15 cellular contexts compared by ENCODE assay signal in genomic region chr6:158638393-158638792, GRCh38. TPM values are rescaled to one million over a fixed set of nuclear protein-coding genes. Genes with fewer than 3 reads are reported as not detected.
DNase-seq lines count a peak whose midpoint lies in the region; ATAC-seq, FAIRE-seq and TF ChIP-seq lines count a peak whose summit lies in the region.
"Had no signal": no experiment of that assay in that cellular context is flagged by ENCODE, and none has a peak within 500 bp of the region (broad histone marks: within the 10 kb centered on the region; RNA-seq: fewer than 3 reads in every experiment).

No MANE protein-coding gene starts in this region.

- POLR2A ChIA-PET in activated CD4-positive, alpha-beta T cell treated with anti-CD3 and anti-CD28 coated beads, Interleukin-2, amount 10 ng/mL, durations not matched to agents 7 days and 5 days (lab: Charles Lee): interaction anchor here (0.7 kb wide), 1 partner anchor 84 kb away, joined by 5 read pairs; no protein-coding TSS in a partner anchor
- POLR2A ChIA-PET in HEK293 (lab: Yijun Ruan, JAX): no interaction called here
- POLR2A ChIA-PET in PC-3 (lab: Charles Lee; ENCODE audit: unreplicated experiment): no interaction called here

- H3K4me3 ChIP-seq in HEK293 (ENCODE audit: low read depth, low read length): no peak overlapping the region
- no peak overlapping the region for H3K4me3 ChIP-seq in GM23338
- no peak overlapping the region for H3K4me3 ChIP-seq in small intestine (ENCODE audit: low read depth in 1 of 2, low read length in 2 of 2)
- no peak overlapping the region for H3K4me3 ChIP-seq in PC-3 (ENCODE audit: low read length)
- H3K4me3 ChIP-seq: left lung had no signal

- no peaks in the 10 kb centered on the region for H3K9me3 Mint-ChIP-seq in activated CD4-positive, alpha-beta T cell treated with anti-CD3 and anti-CD28 coated beads, Interleukin-2, amount 10 ng/mL, durations not matched to agents 7 days and 5 days
- H3K9me3 Mint-ChIP-seq in central memory CD8-positive, alpha-beta T cell: no peaks in the 10 kb centered on the region
- H3K9me3 Mint-ChIP-seq in nephron progenitor cell (no peaks in the 10 kb centered on the region), GM23338 (no peaks in the 10 kb centered on the region)

- peaks cover 9% of the 10 kb centered on the region for H3K4me1 ChIP-seq in HEK293 (ENCODE audit: control insufficient read depth, insufficient read depth, low read length)
- H3K4me1 ChIP-seq in GM23338 (ENCODE audit: insufficient read depth): peaks cover 2% of the 10 kb centered on the region
- peaks cover 5 to 8% of the 10 kb centered on the region in 2 donors for H3K4me1 ChIP-seq in small intestine (ENCODE audit: control insufficient read depth in 2 of 2, insufficient read depth in 1 of 2, low read depth in 1 of 2, low read length in 1 of 2)
- peaks cover 18% of the 10 kb centered on the region for H3K4me1 ChIP-seq in PC-3 (ENCODE audit: insufficient read depth, low read length)

- CTCF ChIA-PET in activated CD4-positive, alpha-beta T cell treated with anti-CD3 and anti-CD28 coated beads, Interleukin-2, amount 10 ng/mL, durations not matched to agents 7 days and 5 days (lab: Charles Lee): interaction anchor here (0.5 to 1.3 kb wide), 4 partner anchors 12 to 134 kb away, joined by 3 to 6 read pairs (median 4); no protein-coding TSS in a partner anchor
- CTCF ChIA-PET in HEK293 (lab: Yijun Ruan, JAX) (interaction anchor here (0.5 to 2.6 kb wide), 6 partner anchors 22 to 422 kb away, joined by 3 to 9 read pairs (median 4); no protein-coding TSS in a partner anchor), PC-3 (lab: Charles Lee) (no interaction called here)

- TF ChIP-seq CTCF in HEK293 (tag by site-specific recombination; IDR thresholded peaks at IDR 0.05): no peak
- no peak for TF ChIP-seq CTCF in nephron progenitor cell (IDR thresholded peaks at IDR 0.05)
- no peak for TF ChIP-seq CTCF in GM23338 (conservative IDR thresholded peaks at IDR 0.05; ENCODE audit: low read depth in 2 of 2)
- no peak for TF ChIP-seq CTCF in PC-3 (conservative IDR thresholded peaks at IDR 0.05; ENCODE audit: low read depth, low read length)

- BruUV-seq in PC-3 (replicated peaks; lab: Mats Ljungman, UMichigan): no TSS peak

- ATAC-seq in central memory CD8-positive, alpha-beta T cell (replicated peaks; ENCODE audit: extremely low read depth, poor library complexity, severe bottlenecking): no peak
- ATAC-seq in GM23338 (no peak), PC-3 (no peak)
- ATAC-seq: left lung had no signal

- H3K27ac ChIP-seq in HEK293 (ENCODE audit: extremely low read depth, low read depth, low read length) (no peak overlapping the region), GM23338 (ENCODE audit: low read depth) (no peak overlapping the region), small intestine (ENCODE audit: low read depth in 1 of 2, low read length in 1 of 2) (no peak overlapping the region), PC-3 (ENCODE audit: low read length) (no peak overlapping the region)

- no peaks in the 10 kb centered on the region for H3K9me2 ChIP-seq in GM23338 (ENCODE audit: insufficient read depth)
- no peaks in the 10 kb centered on the region for H3K9me2 ChIP-seq in PC-3 (replicated peaks; ENCODE audit: low read length)
- H3K9me2 ChIP-seq: SK-N-SH had no signal

- peaks cover 5 to 48% of the 10 kb centered on the region in 2 experiments for H3K36me3 ChIP-seq in HEK293 (ENCODE audit: control insufficient read depth in 2 of 2, insufficient read depth in 1 of 2, low read length in 2 of 2)
- no peaks in the 10 kb centered on the region; the same call in 1 of the 2 replicates for H3K36me3 ChIP-seq in GM23338 (ENCODE audit: insufficient read depth)
- peaks cover 5 to 17% of the 10 kb centered on the region in 2 donors for H3K36me3 ChIP-seq in small intestine (ENCODE audit: control insufficient read depth in 2 of 2, insufficient read depth in 2 of 2, low read length in 2 of 2)
- peaks cover 20% of the 10 kb centered on the region for H3K36me3 ChIP-seq in PC-3 (ENCODE audit: low read depth, low read length)

- peaks cover 76% of the 10 kb centered on the region for H3K36me3 Mint-ChIP-seq in activated CD4-positive, alpha-beta T cell treated with anti-CD3 and anti-CD28 coated beads, Interleukin-2, amount 10 ng/mL, durations not matched to agents 7 days and 5 days (ENCODE audit: low read depth)
- H3K36me3 Mint-ChIP-seq in central memory CD8-positive, alpha-beta T cell (ENCODE audit: insufficient read depth): peaks cover 46% of the 10 kb centered on the region
- H3K36me3 Mint-ChIP-seq in nephron progenitor cell (ENCODE audit: low read depth) (peaks cover 77% of the 10 kb centered on the region), GM23338 (ENCODE audit: low read depth) (peaks cover 30% of the 10 kb centered on the region; the same call in 2 of the 3 replicates)

- peak overlapping the region; percentile 58 for H3K27ac Mint-ChIP-seq in activated CD4-positive, alpha-beta T cell treated with anti-CD3 and anti-CD28 coated beads, Interleukin-2, amount 10 ng/mL, durations not matched to agents 7 days and 5 days
- peak overlapping the region; percentile 92 for H3K27ac Mint-ChIP-seq in central memory CD8-positive, alpha-beta T cell (ENCODE audit: low read depth)
- peak overlapping the region; percentile 38 for H3K27ac Mint-ChIP-seq in nephron progenitor cell
- H3K27ac Mint-ChIP-seq in GM23338: no peak overlapping the region

- no peak overlapping the region for H3K4me3 Mint-ChIP-seq in activated CD4-positive, alpha-beta T cell treated with anti-CD3 and anti-CD28 coated beads, Interleukin-2, amount 10 ng/mL, durations not matched to agents 7 days and 5 days
- H3K4me3 Mint-ChIP-seq in central memory CD8-positive, alpha-beta T cell: no peak overlapping the region
- H3K4me3 Mint-ChIP-seq in nephron progenitor cell (no peak overlapping the region), GM23338 (no peak overlapping the region)

- no peaks in the 10 kb centered on the region for H3K27me3 Mint-ChIP-seq in activated CD4-positive, alpha-beta T cell treated with anti-CD3 and anti-CD28 coated beads, Interleukin-2, amount 10 ng/mL, durations not matched to agents 7 days and 5 days
- no peaks in the 10 kb centered on the region for H3K27me3 Mint-ChIP-seq in central memory CD8-positive, alpha-beta T cell
- H3K27me3 Mint-ChIP-seq in nephron progenitor cell (ENCODE audit: low read depth, poor library complexity): no peaks in the 10 kb centered on the region
- peaks cover 5% of the 10 kb centered on the region for H3K27me3 Mint-ChIP-seq in GM23338 (ENCODE audit: insufficient read depth, low read depth, poor library complexity)

- H4K20me1 ChIP-seq in GM23338 (replicated peaks; ENCODE audit: insufficient read depth): peaks cover 23% of the 10 kb centered on the region; the same call in 1 of the 2 replicates
- peaks cover 4% of the 10 kb centered on the region; the same call in 1 of the 2 replicates for H4K20me1 ChIP-seq in PC-3 (ENCODE audit: low read length)

- H3K4me2 ChIP-seq in GM23338 (no peak overlapping the region), PC-3 (ENCODE audit: low read length) (no peak overlapping the region)
- H3K4me2 ChIP-seq: SK-N-SH had no signal

- DNase-seq in activated CD4-positive, alpha-beta T cell treated with anti-CD3 and anti-CD28 coated beads, Interleukin-2, amount 10 ng/mL, durations not matched to agents 7 days and 5 days: no peak
- DNase-seq in activated CD4-positive, alpha-beta T cell treated with anti-CD3 and anti-CD28 coated beads for 1 hour: no peak
- DNase-seq in central memory CD8-positive, alpha-beta T cell (ENCODE audit: low spot score in 2 of 2): no peak
- DNase-seq in nephron progenitor cell: no peak
- DNase-seq in GM23338 (ENCODE audit: low spot score): no peak
- no peak for DNase-seq in small intestine
- DNase-seq in PC-3: no peak
- DNase-seq: amygdala, foreskin fibroblast, left lung, MM.1S, NCI-H2029 treated with DMSO at 0.1 percent for 48 hours, NCI-H526 treated with DMSO at 0.1 percent for 48 hours, SK-N-SH had no signal

- H3K27me3 ChIP-seq in GM23338 (ENCODE audit: insufficient read depth) (no peaks in the 10 kb centered on the region), small intestine (ENCODE audit: control insufficient read depth in 2 of 2, insufficient read depth in 2 of 2, low read length in 2 of 2) (no peaks in the 10 kb centered on the region), PC-3 (ENCODE audit: low read length) (no peaks in the 10 kb centered on the region)
- H3K27me3 ChIP-seq: left lung had no signal

- no peak overlapping the region for H3K9ac ChIP-seq in PC-3 (ENCODE audit: low read length)
- H3K9ac ChIP-seq: SK-N-SH had no signal

- intact Hi-C loops in PC-3 (cut with micrococcal nuclease): no loop called here

- whole genome bisulfite sequencing in small intestine, 3 donors: 71 to 86% (median 79%) methylated on average over 2 of the region's 2 CpGs

- H2AFZ ChIP-seq in GM23338: no peak overlapping the region
- no peak overlapping the region for H2AFZ ChIP-seq in PC-3 (ENCODE audit: low read length)

- H3K79me2 ChIP-seq in GM23338 (replicated peaks; ENCODE audit: insufficient read depth) (peaks cover 37% of the 10 kb centered on the region), PC-3 (ENCODE audit: low read length) (peaks cover 48% of the 10 kb centered on the region)

- no peak for FAIRE-seq in small intestine (lab: Jason Lieb, UNC)

- H3K4me1 Mint-ChIP-seq in activated CD4-positive, alpha-beta T cell treated with anti-CD3 and anti-CD28 coated beads, Interleukin-2, amount 10 ng/mL, durations not matched to agents 7 days and 5 days: peaks cover 73% of the 10 kb centered on the region
- peaks cover 71% of the 10 kb centered on the region for H3K4me1 Mint-ChIP-seq in central memory CD8-positive, alpha-beta T cell
- H3K4me1 Mint-ChIP-seq in nephron progenitor cell (peaks cover 53% of the 10 kb centered on the region), GM23338 (peaks cover 19% of the 10 kb centered on the region)

- H3K9me3 ChIP-seq in HEK293 (ENCODE audit: control insufficient read depth, insufficient read depth, low read depth, low read length) (no peaks in the 10 kb centered on the region), small intestine (ENCODE audit: control insufficient read depth, low read depth) (no peaks in the 10 kb centered on the region), PC-3 (ENCODE audit: low read length) (no peaks in the 10 kb centered on the region)
- H3K9me3 ChIP-seq: left lung, SK-N-SH had no signal

- H3F3A ChIP-seq in GM23338 (replicated peaks; ENCODE audit: low read depth) (no peaks in the 10 kb centered on the region), PC-3 (ENCODE audit: low read length, unreplicated experiment) (no peaks in the 10 kb centered on the region)

RNA-seq across cellular contexts. Expression of gene DYNLT1, which starts 6.2 kb away (rescaled TPM):
- total RNA-seq in activated CD4-positive, alpha-beta T cell treated with anti-CD3 and anti-CD28 coated beads, Interleukin-2, amount 10 ng/mL, durations not matched to agents 7 days and 5 days: 100 to 1,000 TPM in 1 of 2 experiments, 10 to 100 TPM in 1; 81.4 to 102 TPM
- total RNA-seq in GM23338 (2014; rRNA removed; shearing (Covaris generic)): 60.9 and 71.6 TPM in 2 replicates
- 235 and 241 TPM in 2 replicates for polyA plus RNA-seq in GM23338 (2016; fragmentation: Nextera tagmentation; extraction: Ambion mirVana)
- 100 to 1,000 TPM; 242 to 451 (median 373) TPM for polyA plus RNA-seq in small intestine
- total RNA-seq in PC-3 (2014; rRNA removed): 35.0 and 50.5 TPM in 2 replicates

RNA-seq across cellular contexts. Expression of gene SYTL3, which starts 11.5 kb away (rescaled TPM):
- total RNA-seq in activated CD4-positive, alpha-beta T cell treated with anti-CD3 and anti-CD28 coated beads, Interleukin-2, amount 10 ng/mL, durations not matched to agents 7 days and 5 days: 10 to 100 TPM; 25.8 to 26.9 TPM
- total RNA-seq in GM23338 (2014; rRNA removed; shearing (Covaris generic)): 0.07 TPM in 1 of 2 replicates, not detected in the other
- polyA plus RNA-seq in GM23338 (2016; fragmentation: Nextera tagmentation; extraction: Ambion mirVana): not detected in 2 replicates
- polyA plus RNA-seq in small intestine: 1 to 10 TPM; 3.6 to 5.7 (median 5.1) TPM
- total RNA-seq in PC-3 (2014; rRNA removed): 1.7 and 1.8 TPM in 2 replicates
